ENCODE assay signal across 23 cellular contexts in genomic region chr2:137896467-137896866, GRCh38.
DNase-seq lines count a peak whose midpoint lies in the region; ATAC-seq, FAIRE-seq and TF ChIP-seq lines count a peak whose summit lies in the region.
"Had no signal": no experiment of that assay in that cellular context is flagged by ENCODE, and none has a peak within 500 bp of the region (broad histone marks: within the 10 kb centered on the region; RNA-seq: fewer than 3 reads in every experiment).

No MANE protein-coding gene starts in this region.

- H3K27ac ChIP-seq in HepG2 (ENCODE audit: extremely low read length, insufficient read depth, low read length) (no peak overlapping the region), right lobe of liver (no peak overlapping the region), IMR-90 (ENCODE audit: insufficient read depth, low read length) (no peak overlapping the region), mesendoderm (ENCODE audit: low read depth, low read length) (no peak overlapping the region)
- H3K27ac ChIP-seq: 22Rv1; A549; BLaER1 treated with 17β-estradiol and CSF1 and Interleukin-3, amounts not matched to agents 10 nM and 100 nM; C4-2B had no signal

- WGBS in HepG2 (ENCODE audit: low lambda C conversion rate) = 38% methylated on average over 2 of the region's 2 CpGs
- 50% methylated on average over 2 of the region's 2 CpGs for WGBS in right lobe of liver (ENCODE audit: insufficient coverage, low coverage, low lambda C conversion rate, missing lambda C conversion rate)
- no CpG with 5 or more reads among the region's 2 CpGs for WGBS in IMR-90 (ENCODE audit: extremely low coverage in 2 of 2, insufficient read length in 1 of 2), 2 experiments
- no CpG with 5 or more reads among the region's 2 CpGs for WGBS in mesendoderm (ENCODE audit: extremely low coverage, insufficient coverage, low lambda C conversion rate)

- no peak overlapping the region for H3K9ac ChIP-seq in HepG2 (ENCODE audit: insufficient read depth, low read depth, low read length)
- no peak overlapping the region for H3K9ac ChIP-seq in IMR-90 (ENCODE audit: low read depth, low read length)
- no peak overlapping the region for H3K9ac ChIP-seq in mesendoderm (ENCODE audit: low read length)
- H3K9ac ChIP-seq: BLaER1 treated with 17β-estradiol and CSF1 and Interleukin-3, amounts not matched to agents 10 nM and 100 nM had no signal

- dilution Hi-C loops in IMR-90 (cut with HindIII; ENCODE audit: low sequenced_read_pairs, unreplicated experiment) = no loop called here

- no peaks in the 10 kb centered on the region for H4K20me1 ChIP-seq in HepG2 (ENCODE audit: insufficient read depth, low read length)
- no peaks in the 10 kb centered on the region for H4K20me1 ChIP-seq in IMR-90 (ENCODE audit: insufficient read depth, low read length)
- H4K20me1 ChIP-seq: BLaER1 treated with 17β-estradiol and CSF1 and Interleukin-3, amounts not matched to agents 10 nM and 100 nM had no signal

- no peak overlapping the region for H3K56ac ChIP-seq in IMR-90 (ENCODE audit: extremely low read depth, insufficient read depth, low read length)
- H3K56ac ChIP-seq in mesendoderm (ENCODE audit: low read length) = no peak overlapping the region

- no peak for TF ChIP-seq CTCF in HepG2 (CRISPR knock-in tag; IDR thresholded peaks at IDR 0.05)
- TF ChIP-seq CTCF in right lobe of liver (IDR thresholded peaks at IDR 0.05) = no peak
- TF ChIP-seq CTCF in IMR-90 (conservative IDR thresholded peaks at IDR 0.05; ENCODE audit: low read depth, low read length) = no peak

- TF ChIP-seq EP300 in HepG2 (IDR thresholded peaks at IDR 0.05; ENCODE audit: low read depth in 2 of 2, low read length in 2 of 2) (no peak), HepG2 (CRISPR knock-in tag; IDR thresholded peaks at IDR 0.05; ENCODE audit: borderline replicate concordance) (no peak)

- no peak overlapping the region for H4K5ac ChIP-seq in IMR-90 (ENCODE audit: low read depth, low read length)
- no peak overlapping the region for H4K5ac ChIP-seq in mesendoderm (ENCODE audit: low read length)

- no peak overlapping the region for H2BK15ac ChIP-seq in IMR-90 (ENCODE audit: low read depth, low read length)
- H2BK15ac ChIP-seq in mesendoderm (replicated peaks; ENCODE audit: low read depth) = no peak overlapping the region

- in situ Hi-C loops in HepG2 (cut with HindIII; ENCODE audit: extremely low pct_ligation_motif_present, low pct_unique_long_range_greater_than_20kb) = no loop called here
- in situ Hi-C loops in IMR-90 (cut with MboI; ENCODE audit: low sequenced_read_pairs) = loop anchor here (25.0 kb wide), 1 partner anchor 941 kb away; no protein-coding TSS in a partner anchor

- H3K23ac ChIP-seq in IMR-90 (ENCODE audit: low read depth, low read length) (no peak overlapping the region), mesendoderm (ENCODE audit: low read length) (no peak overlapping the region)

- H3K4ac ChIP-seq in IMR-90 (ENCODE audit: low read depth, low read length) (no peak overlapping the region), mesendoderm (ENCODE audit: low read depth, low read length) (no peak overlapping the region)

- H3K79me1 ChIP-seq in IMR-90 (ENCODE audit: low read depth in 1 of 2, low read length in 2 of 2) (no peaks in the 10 kb centered on the region), mesendoderm (ENCODE audit: low read length) (no peaks in the 10 kb centered on the region)

- H3K36me3 ChIP-seq in HepG2 (replicated peaks in 1 of 2; ENCODE audit: control insufficient read depth in 1 of 2, insufficient read depth in 2 of 2, low read length in 2 of 2) = no peaks in the 10 kb centered on the region
- no peaks in the 10 kb centered on the region for H3K36me3 ChIP-seq in right lobe of liver
- H3K36me3 ChIP-seq in IMR-90 (ENCODE audit: control insufficient read depth, insufficient read depth, low read length) = no peaks in the 10 kb centered on the region
- H3K36me3 ChIP-seq in mesendoderm (ENCODE audit: control insufficient read depth, insufficient read depth, low read length) = no peaks in the 10 kb centered on the region
- H3K36me3 ChIP-seq: BLaER1 treated with 17β-estradiol and CSF1 and Interleukin-3, amounts not matched to agents 10 nM and 100 nM had no signal

- H3K18ac ChIP-seq in IMR-90 (ENCODE audit: low read depth, low read length) = no peak overlapping the region
- H3K18ac ChIP-seq in mesendoderm (ENCODE audit: low read length) = no peak overlapping the region

- no peak overlapping the region for H3K14ac ChIP-seq in IMR-90 (replicated peaks; ENCODE audit: low read depth, low read length)

- H3K4me1 ChIP-seq in HepG2 (ENCODE audit: insufficient read depth, low read length) = peaks cover 23% of the 10 kb centered on the region
- H3K4me1 ChIP-seq in right lobe of liver = no peaks in the 10 kb centered on the region
- H3K4me1 ChIP-seq in IMR-90 (ENCODE audit: control insufficient read depth, insufficient read depth, low read length) = no peaks in the 10 kb centered on the region
- H3K4me1 ChIP-seq in mesendoderm (ENCODE audit: control insufficient read depth, low read depth, low read length) = no peaks in the 10 kb centered on the region
- H3K4me1 ChIP-seq: A549; BLaER1 treated with 17β-estradiol and CSF1 and Interleukin-3, amounts not matched to agents 10 nM and 100 nM had no signal

- POLR2A ChIA-PET in HepG2 (lab: Yijun Ruan, JAX) = no interaction called here
- POLR2A ChIA-PET in IMR-90 (lab: Charles Lee; ENCODE audit: unreplicated experiment) = no interaction called here

- H3K9me3 ChIP-seq in HepG2 (ENCODE audit: low read length) (no peaks in the 10 kb centered on the region), right lobe of liver (no peaks in the 10 kb centered on the region), IMR-90 (ENCODE audit: control insufficient read depth, insufficient read depth, low read length) (no peaks in the 10 kb centered on the region)
- H3K9me3 ChIP-seq: A549; BLaER1 treated with 17β-estradiol and CSF1 and Interleukin-3, amounts not matched to agents 10 nM and 100 nM had no signal

- CTCF ChIA-PET in HepG2 (lab: Yijun Ruan, JAX; ENCODE audit: low intra/inter-chr PET ratio, low total read pairs) (no interaction called here), IMR-90 (lab: Yijun Ruan, JAX) (no interaction called here)

- H3K79me2 ChIP-seq in HepG2 (ENCODE audit: insufficient read depth, low read length) (no peaks in the 10 kb centered on the region), mesendoderm (ENCODE audit: control insufficient read depth, insufficient read depth, low read length) (no peaks in the 10 kb centered on the region)

- no peak overlapping the region for H3K4me3 ChIP-seq in HepG2 (replicated peaks in 1 of 3; ENCODE audit: insufficient read depth in 1 of 3, low read depth in 2 of 3, low read length in 3 of 3)
- H3K4me3 ChIP-seq in right lobe of liver = no peak overlapping the region
- no peak overlapping the region for H3K4me3 ChIP-seq in IMR-90 (ENCODE audit: insufficient read depth, low read depth, low read length)
- H3K4me3 ChIP-seq in mesendoderm (ENCODE audit: low read length) = no peak overlapping the region
- H3K4me3 ChIP-seq: A549; BLaER1 treated with 17β-estradiol and CSF1 and Interleukin-3, amounts not matched to agents 10 nM and 100 nM; GM12878 had no signal

- no peak overlapping the region for H2BK20ac ChIP-seq in IMR-90 (ENCODE audit: low read depth, low read length)

- H2BK5ac ChIP-seq in IMR-90 (ENCODE audit: low read depth, low read length, poor library complexity, severe bottlenecking) = no peak overlapping the region
- no peak overlapping the region for H2BK5ac ChIP-seq in mesendoderm (ENCODE audit: low read length)

- TF ChIP-seq POLR2A in HepG2 (IDR thresholded peaks at IDR 0.05; ENCODE audit: insufficient read depth in 1 of 2, low read depth in 2 of 2, low read length in 2 of 2) (no peak), right lobe of liver (IDR thresholded peaks at IDR 0.05) (no peak), IMR-90 (IDR thresholded peaks at IDR 0.05; ENCODE audit: low read depth, low read length) (no peak)

- intact Hi-C loops in HepG2 (cut with micrococcal nuclease; ENCODE audit: unreplicated experiment) = loop anchor here (10.0 kb wide), 1 partner anchor 378 kb away; no protein-coding TSS in a partner anchor
- intact Hi-C loops in right lobe of liver (cut with DNase I) = no loop called here
- intact Hi-C loops in IMR-90 (cut with micrococcal nuclease) = no loop called here

- H4K91ac ChIP-seq in IMR-90 (ENCODE audit: insufficient read depth, low read depth, low read length) = no peak overlapping the region

- H2BK120ac ChIP-seq in IMR-90 (ENCODE audit: low read depth, low read length) (no peak overlapping the region), mesendoderm (ENCODE audit: low read depth, low read length) (no peak overlapping the region)

- no peak overlapping the region for H3K4me2 ChIP-seq in HepG2 (ENCODE audit: low read depth, low read length)
- no peak overlapping the region for H3K4me2 ChIP-seq in IMR-90 (ENCODE audit: low read depth, low read length)
- H3K4me2 ChIP-seq in mesendoderm (ENCODE audit: low read length) = no peak overlapping the region
- H3K4me2 ChIP-seq: A549; BLaER1 treated with 17β-estradiol and CSF1 and Interleukin-3, amounts not matched to agents 10 nM and 100 nM had no signal

- no peak overlapping the region for H4K8ac ChIP-seq in IMR-90 (ENCODE audit: low read depth in 2 of 2, low read length in 2 of 2)
- H4K8ac ChIP-seq in mesendoderm (ENCODE audit: low read depth, low read length) = no peak overlapping the region

- DNase-seq in HepG2 (ENCODE audit: low spot score) (no peak), right lobe of liver (no peak), IMR-90 (no peak), mesendoderm (peak; percentile 55), NCI-H2081 treated with DMSO at 0.1 percent for 48 hours (lab: John Stamatoyannopoulos, UW) (no peak), NCI-H2227 (lab: John Stamatoyannopoulos, UW; ENCODE audit: unreplicated experiment) (no peak)
- DNase-seq: AML-193; CD4-positive, alpha-beta T cell; CD8-positive, alpha-beta T cell; DMS 273 treated with DMSO at 0.1 percent for 48 hours; DMS153; DMS53; DMS79; DND-41; EL; GDM1 had no signal

- H3K27me3 ChIP-seq in HepG2 (ENCODE audit: control insufficient read depth in 1 of 2, insufficient read depth in 2 of 2, low read length in 2 of 2) = peaks cover 0 to 4% of the 10 kb centered on the region in 2 experiments; a peak in 1 of 5 replicates
- H3K27me3 ChIP-seq in right lobe of liver = no peaks in the 10 kb centered on the region
- no peaks in the 10 kb centered on the region; the same call in 1 of the 2 replicates for H3K27me3 ChIP-seq in IMR-90 (ENCODE audit: control insufficient read depth, insufficient read depth, low read length)
- H3K27me3 ChIP-seq in mesendoderm (ENCODE audit: insufficient read depth, low read length, poor library complexity) = no peaks in the 10 kb centered on the region
- H3K27me3 ChIP-seq: BLaER1 treated with 17β-estradiol and CSF1 and Interleukin-3, amounts not matched to agents 10 nM and 100 nM had no signal

- ATAC-seq in HepG2 = no peak
- no peak for ATAC-seq in right lobe of liver
- ATAC-seq in IMR-90 (ENCODE audit: low read depth) = no peak
- ATAC-seq: A549; CD8-positive, alpha-beta T cell; GM12878 had no signal

- no peak overlapping the region for H2AFZ ChIP-seq in HepG2 (ENCODE audit: low read length)
- H2AFZ ChIP-seq in IMR-90 (replicated peaks; ENCODE audit: low read length, poor library complexity) = no peak overlapping the region

- H2AK5ac ChIP-seq in IMR-90 (ENCODE audit: low read depth, low read length) = no peak overlapping the region
- no peak overlapping the region for H2AK5ac ChIP-seq in mesendoderm (ENCODE audit: low read length)

- no TSS peak for BruUV-seq in HepG2 (replicated peaks; lab: Mats Ljungman, UMichigan)
- no TSS peak for BruUV-seq in IMR-90 (replicated peaks; lab: Mats Ljungman, UMichigan)

- FAIRE-seq in HepG2 (lab: Jason Lieb, UNC) = no peak
- FAIRE-seq: A549, GM12878, GM12892, GM18507 had no signal

- TF ChIP-seq RAD21 in HepG2 (CRISPR knock-in tag; IDR thresholded peaks at IDR 0.05) (no peak), IMR-90 (IDR thresholded peaks at IDR 0.05; ENCODE audit: low read length) (no peak)

- H3K9me1 ChIP-seq in IMR-90 (ENCODE audit: insufficient read depth, low read length) = no peaks in the 10 kb centered on the region

- H2AK9ac ChIP-seq in IMR-90 (replicated peaks; ENCODE audit: low read depth, low read length, poor library complexity) = no peak overlapping the region
